ENCODE assay signal across 10 cellular contexts in the genomic region with DNA sequence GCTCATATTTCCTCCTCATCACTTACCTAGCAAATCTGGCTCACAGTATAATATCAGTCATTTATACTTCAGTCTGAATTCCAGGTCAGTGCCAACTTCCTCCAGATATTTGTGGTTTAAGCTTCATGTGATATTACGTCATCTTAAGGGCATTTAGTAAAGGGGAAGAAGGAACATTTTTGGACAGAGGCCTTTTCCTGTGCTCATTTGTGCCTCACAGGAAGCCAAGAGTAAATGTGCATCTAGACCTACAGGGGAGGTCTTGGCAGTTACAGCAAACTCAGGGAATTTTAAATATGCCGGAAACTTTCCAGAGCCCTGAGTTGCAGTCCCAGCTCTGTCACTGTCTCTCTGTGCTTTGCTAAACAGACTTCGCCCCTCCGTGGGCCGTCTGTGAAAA. TPM values are rescaled to one million over a fixed set of nuclear protein-coding genes. Genes with fewer than 3 reads are reported as not detected.
DNase-seq lines count a peak whose midpoint lies in the region; ATAC-seq and TF ChIP-seq lines count a peak whose summit lies in the region.
"Had no signal": no experiment of that assay in that cellular context is flagged by ENCODE, and none has a peak within 500 bp of the region (broad histone marks: within the 10 kb centered on the region; RNA-seq: fewer than 3 reads in every experiment).

No MANE protein-coding gene starts in this region.

- no peaks in the 10 kb centered on the region for H3K9me3 Mint-ChIP-seq in neural crest cell
- H3K9me3 Mint-ChIP-seq in activated CD4-positive, alpha-beta T cell treated with anti-CD3 and anti-CD28 coated beads for 36 hours (ENCODE audit: low read depth): no peaks in the 10 kb centered on the region
- H3K9me3 Mint-ChIP-seq: activated naive CD4-positive, alpha-beta T cell treated with anti-CD3 and anti-CD28 coated beads, Interleukin-2, amount 10 ng/mL, durations not matched to agents 7 days and 5 days had no signal

- peaks cover 8% of the 10 kb centered on the region for H3K4me1 ChIP-seq in PC-3 (ENCODE audit: insufficient read depth, low read length)

- H3K27ac ChIP-seq in PC-3 (ENCODE audit: low read length): peak overlapping the region; percentile 23; the same call in 1 of the 2 replicates
- H3K27ac ChIP-seq in epithelial cell of prostate: peak overlapping the region; percentile 8

- peak overlapping the region; percentile 31 for H3K27ac Mint-ChIP-seq in neural crest cell (ENCODE audit: unreplicated experiment)
- H3K27ac Mint-ChIP-seq in activated CD4-positive, alpha-beta T cell treated with anti-CD3 and anti-CD28 coated beads for 36 hours: no peak overlapping the region
- H3K27ac Mint-ChIP-seq: activated naive CD4-positive, alpha-beta T cell treated with anti-CD3 and anti-CD28 coated beads, Interleukin-2, amount 10 ng/mL, durations not matched to agents 7 days and 5 days had no signal

- no peak overlapping the region for H3K4me3 ChIP-seq in PC-3 (ENCODE audit: low read length)

- CTCF ChIA-PET in PC-3 (lab: Charles Lee): no interaction called here
- CTCF ChIA-PET in activated CD4-positive, alpha-beta T cell treated with anti-CD3 and anti-CD28 coated beads for 36 hours (lab: Charles Lee): no interaction called here

- no peaks in the 10 kb centered on the region for H3K36me3 Mint-ChIP-seq in neural crest cell (ENCODE audit: low read depth)
- H3K36me3 Mint-ChIP-seq in activated CD4-positive, alpha-beta T cell treated with anti-CD3 and anti-CD28 coated beads for 36 hours (ENCODE audit: low read depth): no peaks in the 10 kb centered on the region
- H3K36me3 Mint-ChIP-seq: activated naive CD4-positive, alpha-beta T cell treated with anti-CD3 and anti-CD28 coated beads, Interleukin-2, amount 10 ng/mL, durations not matched to agents 7 days and 5 days had no signal

- no peaks in the 10 kb centered on the region for H3K79me2 ChIP-seq in PC-3 (ENCODE audit: low read length)

- peaks cover 53% of the 10 kb centered on the region for H3K4me1 Mint-ChIP-seq in neural crest cell
- no peaks in the 10 kb centered on the region for H3K4me1 Mint-ChIP-seq in activated CD4-positive, alpha-beta T cell treated with anti-CD3 and anti-CD28 coated beads for 36 hours
- H3K4me1 Mint-ChIP-seq: activated naive CD4-positive, alpha-beta T cell treated with anti-CD3 and anti-CD28 coated beads, Interleukin-2, amount 10 ng/mL, durations not matched to agents 7 days and 5 days had no signal

- H3K4me3 Mint-ChIP-seq in neural crest cell: no peak overlapping the region
- H3K4me3 Mint-ChIP-seq in activated CD4-positive, alpha-beta T cell treated with anti-CD3 and anti-CD28 coated beads for 36 hours: no peak overlapping the region
- H3K4me3 Mint-ChIP-seq: activated naive CD4-positive, alpha-beta T cell treated with anti-CD3 and anti-CD28 coated beads, Interleukin-2, amount 10 ng/mL, durations not matched to agents 7 days and 5 days had no signal

- TF ChIP-seq CTCF in PC-3 (conservative IDR thresholded peaks at IDR 0.05; ENCODE audit: low read depth, low read length) (no peak), neural crest cell (conservative IDR thresholded peaks at IDR 0.05) (no peak)

- no peaks in the 10 kb centered on the region for H3K9me2 ChIP-seq in PC-3 (replicated peaks; ENCODE audit: low read length)

- POLR2A ChIA-PET in PC-3 (lab: Charles Lee; ENCODE audit: unreplicated experiment): no interaction called here
- POLR2A ChIA-PET in activated CD4-positive, alpha-beta T cell treated with anti-CD3 and anti-CD28 coated beads for 36 hours (lab: Charles Lee): no interaction called here

- no peak overlapping the region for H3K9ac ChIP-seq in PC-3 (ENCODE audit: low read length)

- no peaks in the 10 kb centered on the region for H3K36me3 ChIP-seq in PC-3 (ENCODE audit: low read depth, low read length)

- intact Hi-C loops in PC-3 (cut with micrococcal nuclease): no loop called here
- intact Hi-C loops in activated CD4-positive, alpha-beta T cell treated with anti-CD3 and anti-CD28 coated beads for 36 hours (cut with DNase I, micrococcal nuclease): no loop called here

- peaks cover 4% of the 10 kb centered on the region for H3K27me3 Mint-ChIP-seq in neural crest cell (ENCODE audit: low read depth)
- H3K27me3 Mint-ChIP-seq in activated CD4-positive, alpha-beta T cell treated with anti-CD3 and anti-CD28 coated beads for 36 hours: peaks cover 20% of the 10 kb centered on the region

- no peaks in the 10 kb centered on the region for H3K27me3 ChIP-seq in PC-3 (ENCODE audit: low read length)

- no peaks in the 10 kb centered on the region for H4K20me1 ChIP-seq in PC-3 (ENCODE audit: low read length)

- no peaks in the 10 kb centered on the region for H3K9me3 ChIP-seq in PC-3 (ENCODE audit: low read length)

- no peak overlapping the region for H2AFZ ChIP-seq in PC-3 (ENCODE audit: low read length)

- ATAC-seq in PC-3: peak; percentile 80
- no peak for ATAC-seq in activated CD4-positive, alpha-beta T cell treated with anti-CD3 and anti-CD28 coated beads for 36 hours
- no peak for ATAC-seq in HG03469 (IDR thresholded peaks at IDR 0.05; ENCODE audit: unreplicated experiment)

- BruUV-seq in PC-3 (replicated peaks; lab: Mats Ljungman, UMichigan): no TSS peak

- no peak overlapping the region for H3K4me2 ChIP-seq in PC-3 (ENCODE audit: low read length)

- DNase-seq in CD1c-positive myeloid dendritic cell (ENCODE audit: extremely low spot score) (peak; percentile 86), PC-3 (peak; percentile 79), epithelial cell of prostate (ENCODE audit: low read depth, low spot score) (peak; percentile 43), neural crest cell (ENCODE audit: low read depth, low spot score) (no peak), HuH-7 (ENCODE audit: low spot score) (no peak)
- no peak for DNase-seq in stimulated activated CD4-positive, alpha-beta T cell treated with anti-CD3 and anti-CD28 coated beads, Interleukin-1b, Interleukin-23, amount 100 ng/mL, for 48 hours
- DNase-seq in activated CD4-positive, alpha-beta T cell treated with anti-CD3 and anti-CD28 coated beads for 36 hours: no peak
- DNase-seq: activated naive CD4-positive, alpha-beta T cell treated with anti-CD3 and anti-CD28 coated beads, Interleukin-2, amount 10 ng/mL, durations not matched to agents 7 days and 5 days had no signal

- no peaks in the 10 kb centered on the region for H3F3A ChIP-seq in PC-3 (ENCODE audit: low read length, unreplicated experiment)

RNA-seq across cellular contexts. Expression of a gene that starts 12.3 kb away (rescaled TPM):
- not detected in 2 replicates for total RNA-seq in PC-3 (2014; rRNA removed)
- total RNA-seq in neural crest cell: 0.57 and 0.96 TPM in 2 replicates
- total RNA-seq in activated CD4-positive, alpha-beta T cell treated with anti-CD3 and anti-CD28 coated beads for 36 hours: not detected
- total RNA-seq: OCI-LY7 had no signal

Comparison
In these comparisons a context has a peak if more than half of its experiments do, and no peak if none do; other contexts are left out.
1. DNase-seq: peak in CD1c-positive myeloid dendritic cell (single experiment), PC-3 (single experiment) and epithelial cell of prostate (single experiment); none in neural crest cell (single experiment), stimulated activated CD4-positive, alpha-beta T cell treated with anti-CD3 and anti-CD28 coated beads, Interleukin-1b, Interleukin-23, amount 100 ng/mL, for 48 hours (single experiment), activated CD4-positive, alpha-beta T cell treated with anti-CD3 and anti-CD28 coated beads for 36 hours (single experiment) and HuH-7 (single experiment).